ENCODE assay signal across 25 cellular contexts in genomic region chr10:87706731-87707130, GRCh38. TPM values are rescaled to one million over a fixed set of nuclear protein-coding genes. Genes with fewer than 3 reads are reported as not detected.
A peak's percentile ranks its signal among the peaks of the same experiment; 100 is the strongest.
DNase-seq lines count a peak whose midpoint lies in the region; ATAC-seq and TF ChIP-seq lines count a peak whose summit lies in the region.
"Had no signal": no experiment of that assay in that cellular context is flagged by ENCODE, and none has a peak within 500 bp of the region (broad histone marks: within the 10 kb centered on the region; RNA-seq: fewer than 3 reads in every experiment).

No MANE protein-coding gene starts in this region.

- H3K4me3 ChIP-seq in fibroblast of lung (replicated peaks in 1 of 4; ENCODE audit: control extremely low read depth in 1 of 4, insufficient read depth in 1 of 4, low read depth in 3 of 4, low read length in 4 of 4): no peak overlapping the region
- H3K4me3 ChIP-seq in thyroid gland (replicated peaks in 1 of 3): no peak overlapping the region
- H3K4me3 ChIP-seq: SJSA1 had no signal

- TF ChIP-seq CTCF in fibroblast of lung (conservative IDR thresholded peaks at IDR 0.05 in 1 of 2, IDR thresholded peaks at IDR 0.05 in 1 of 2; ENCODE audit: low read depth in 1 of 2, low read length in 2 of 2): no peak
- TF ChIP-seq CTCF in thyroid gland (IDR thresholded peaks at IDR 0.05): no peak

- H3K4me1 Mint-ChIP-seq in T-helper 17 cell: no peaks in the 10 kb centered on the region
- H3K4me1 Mint-ChIP-seq in natural killer cell treated with Interleukin-12 subunit alpha and Interleukin-12 subunit beta and Interleukin-15 and Interleukin-18, amount 100 ng/mL, for 72 hours (ENCODE audit: low read depth in 2 of 2): no peaks in the 10 kb centered on the region
- H3K4me1 Mint-ChIP-seq: brain; CD14-positive monocyte; natural killer cell; stimulated activated effector memory CD8-positive, alpha-beta T cell treated with anti-CD3 and anti-CD28 coated beads, Interleukin-12 subunit alpha, Interleukin-12 subunit beta, amount 100 ng/mL, for 72 hours; T-cell had no signal

- no peaks in the 10 kb centered on the region for H3K9me3 Mint-ChIP-seq in natural killer cell treated with Interleukin-12 subunit alpha and Interleukin-12 subunit beta and Interleukin-15 and Interleukin-18, amount 100 ng/mL, for 72 hours
- H3K9me3 Mint-ChIP-seq: activated T-cell treated with anti-CD3 and anti-CD28 coated beads, Interleukin-2, amount 50 U/mL, for 72 hours; brain; CD14-positive monocyte; natural killer cell; stimulated activated effector memory CD8-positive, alpha-beta T cell treated with anti-CD3 and anti-CD28 coated beads, Interleukin-12 subunit alpha, Interleukin-12 subunit beta, amount 100 ng/mL, for 72 hours; T-cell; type B pancreatic cell had no signal

- DNase-seq in DMS 273 (lab: John Stamatoyannopoulos, UW; ENCODE audit: unreplicated experiment) (peak; percentile 5), DMS 273 treated with DMSO at 0.1 percent for 48 hours (lab: John Stamatoyannopoulos, UW) (no peak), T-helper 17 cell (no peak), fibroblast of lung (ENCODE audit: low read depth in 2 of 2) (peak; percentile 18 to 64), thyroid gland (peak; percentile 29 to 58), NCI-H2029 (lab: John Stamatoyannopoulos, UW) (no peak), D341Med (ENCODE audit: low spot score) (no peak)
- no peak for DNase-seq in natural killer cell treated with Interleukin-12 subunit alpha and Interleukin-12 subunit beta and Interleukin-15 and Interleukin-18, amount 100 ng/mL, for 72 hours (ENCODE audit: low spot score)
- DNase-seq: activated CD4-positive, alpha-beta T cell treated with anti-CD3 and anti-CD28 coated beads, Interleukin-2, amount 50 U/mL, for 48 hours; activated T-cell treated with anti-CD3 and anti-CD28 coated beads, Interleukin-2, amount 50 U/mL, for 72 hours; Caco-2; cerebellar nuclear complex; DND-41; glutamatergic neuron; natural killer cell; NCI-H1694; occipital lobe; RPMI8226; T-cell had no signal

- ATAC-seq in T-helper 17 cell: no peak
- ATAC-seq in natural killer cell treated with Interleukin-12 subunit alpha and Interleukin-12 subunit beta and Interleukin-15 and Interleukin-18, amount 100 ng/mL, for 72 hours: no peak
- ATAC-seq: activated T-cell treated with anti-CD3 and anti-CD28 coated beads, Interleukin-2, amount 50 U/mL, for 72 hours; natural killer cell; stimulated activated effector memory CD8-positive, alpha-beta T cell treated with anti-CD3 and anti-CD28 coated beads, Interleukin-12 subunit alpha, Interleukin-12 subunit beta, amount 100 ng/mL, for 72 hours; T-cell had no signal

- peak overlapping the region; percentile 27 for H3K27ac Mint-ChIP-seq in T-helper 17 cell
- no peak overlapping the region for H3K27ac Mint-ChIP-seq in natural killer cell treated with Interleukin-12 subunit alpha and Interleukin-12 subunit beta and Interleukin-15 and Interleukin-18, amount 100 ng/mL, for 72 hours
- H3K27ac Mint-ChIP-seq: activated T-cell treated with anti-CD3 and anti-CD28 coated beads, Interleukin-2, amount 50 U/mL, for 72 hours; brain; natural killer cell; stimulated activated effector memory CD8-positive, alpha-beta T cell treated with anti-CD3 and anti-CD28 coated beads, Interleukin-12 subunit alpha, Interleukin-12 subunit beta, amount 100 ng/mL, for 72 hours; T-cell; type B pancreatic cell had no signal

- no peaks in the 10 kb centered on the region for H3K79me2 ChIP-seq in fibroblast of lung (ENCODE audit: control insufficient read depth, insufficient read depth, low read length)

- no peaks in the 10 kb centered on the region for H4K20me1 ChIP-seq in fibroblast of lung (ENCODE audit: control insufficient read depth, extremely low read depth, insufficient read depth, low read length)

- no peak for TF ChIP-seq POLR2A in thyroid gland (IDR thresholded peaks at IDR 0.05)

- no peak overlapping the region for H2AFZ ChIP-seq in fibroblast of lung (ENCODE audit: low read length)

- 61 to 78% methylated on average over 4 of the region's 4 CpGs for WGBS in thyroid gland, 2 donors

- H3K36me3 ChIP-seq in fibroblast of lung (ENCODE audit: control insufficient read depth, insufficient read depth, low read length) (peaks cover 6% of the 10 kb centered on the region), thyroid gland (no peaks in the 10 kb centered on the region)

- H3K27ac ChIP-seq in fibroblast of lung (ENCODE audit: insufficient read depth, low read length): no peak overlapping the region
- H3K27ac ChIP-seq in thyroid gland: no peak overlapping the region
- H3K27ac ChIP-seq: 22Rv1, SJSA1 had no signal

- H3K9me3 ChIP-seq in T-helper 17 cell (ENCODE audit: control insufficient read depth, low read length, poor library complexity, severe bottlenecking) (no peaks in the 10 kb centered on the region), fibroblast of lung (ENCODE audit: control insufficient read depth, insufficient read depth, low read depth, low read length) (no peaks in the 10 kb centered on the region), thyroid gland (no peaks in the 10 kb centered on the region)
- H3K9me3 ChIP-seq: Caco-2, SJSA1 had no signal

- H3K4me3 Mint-ChIP-seq in T-helper 17 cell: no peak overlapping the region
- H3K4me3 Mint-ChIP-seq in natural killer cell treated with Interleukin-12 subunit alpha and Interleukin-12 subunit beta and Interleukin-15 and Interleukin-18, amount 100 ng/mL, for 72 hours: no peak overlapping the region
- H3K4me3 Mint-ChIP-seq: activated T-cell treated with anti-CD3 and anti-CD28 coated beads, Interleukin-2, amount 50 U/mL, for 72 hours; brain; CD14-positive monocyte; natural killer cell; stimulated activated effector memory CD8-positive, alpha-beta T cell treated with anti-CD3 and anti-CD28 coated beads, Interleukin-12 subunit alpha, Interleukin-12 subunit beta, amount 100 ng/mL, for 72 hours; T-cell; type B pancreatic cell had no signal

- H3K4me2 ChIP-seq in fibroblast of lung (ENCODE audit: extremely low read depth, insufficient read depth, low read length): no peak overlapping the region

- no peak overlapping the region for H3K9ac ChIP-seq in fibroblast of lung (ENCODE audit: insufficient read depth, low read length)

- H3K4me1 ChIP-seq in fibroblast of lung (ENCODE audit: control insufficient read depth, extremely low read depth, insufficient read depth, low read length) (peaks cover 3% of the 10 kb centered on the region), thyroid gland (no peaks in the 10 kb centered on the region)

- intact Hi-C loops in thyroid gland (cut with DNase I): no loop called here

- H3K36me3 Mint-ChIP-seq in T-helper 17 cell (ENCODE audit: low read depth): peaks cover 2% of the 10 kb centered on the region
- H3K36me3 Mint-ChIP-seq in natural killer cell treated with Interleukin-12 subunit alpha and Interleukin-12 subunit beta and Interleukin-15 and Interleukin-18, amount 100 ng/mL, for 72 hours: no peaks in the 10 kb centered on the region
- H3K36me3 Mint-ChIP-seq: brain; CD14-positive monocyte; natural killer cell; stimulated activated effector memory CD8-positive, alpha-beta T cell treated with anti-CD3 and anti-CD28 coated beads, Interleukin-12 subunit alpha, Interleukin-12 subunit beta, amount 100 ng/mL, for 72 hours; T-cell; type B pancreatic cell had no signal

- H3K27me3 ChIP-seq in fibroblast of lung (ENCODE audit: control insufficient read depth, insufficient read depth, low read length) (no peaks in the 10 kb centered on the region), thyroid gland (no peaks in the 10 kb centered on the region)
- H3K27me3 ChIP-seq: SJSA1 had no signal

- H3K27me3 Mint-ChIP-seq in T-helper 17 cell: peaks cover 41% of the 10 kb centered on the region
- H3K27me3 Mint-ChIP-seq in natural killer cell treated with Interleukin-12 subunit alpha and Interleukin-12 subunit beta and Interleukin-15 and Interleukin-18, amount 100 ng/mL, for 72 hours: peaks cover 5% of the 10 kb centered on the region in 2 donors
- H3K27me3 Mint-ChIP-seq: brain, type B pancreatic cell had no signal

RNA-seq across cellular contexts. Expression of gene PAPSS2, which starts 47.1 kb away (rescaled TPM):
- total RNA-seq in T-helper 17 cell (1 to 10 TPM in 1 of 2 donors, under 1 TPM in 1; 0.55 to 1.3 TPM), fibroblast of lung (51.1 and 102 TPM in 2 replicates), thyroid gland (10 to 100 TPM; 25.5 to 32.1 (median 28.8) TPM)
- polyA plus RNA-seq in fibroblast of lung: 175 and 286 TPM in 2 replicates
- polyA plus RNA-seq in fibroblast of lung (2012): 146 and 218 TPM in 2 replicates
- polyA minus RNA-seq in fibroblast of lung (ENCODE audit: low replicate concordance): 120 and 153 TPM in 2 replicates
- 1 to 10 TPM in 1 of 2 donors, under 1 TPM in 1; 0.19 to 2.6 TPM for total RNA-seq in natural killer cell treated with Interleukin-12 subunit alpha and Interleukin-12 subunit beta and Interleukin-15 and Interleukin-18, amount 100 ng/mL, for 72 hours

Comparison
In these comparisons a context has a peak if more than half of its experiments do, and no peak if none do; other contexts are left out.
1. DNase-seq: peak in DMS 273 (single experiment), fibroblast of lung (2 of 2) and thyroid gland (2 of 2); none in DMS 273 treated with DMSO at 0.1 percent for 48 hours (single experiment), T-helper 17 cell (0 of 3), NCI-H2029 (single experiment), D341Med (single experiment) and natural killer cell treated with Interleukin-12 subunit alpha and Interleukin-12 subunit beta and Interleukin-15 and Interleukin-18, amount 100 ng/mL, for 72 hours (single experiment).
2. RNA of gene PAPSS2, which starts 47.1 kb away (total RNA-seq): 51.1 to 102 TPM in fibroblast of lung and 25.5 to 32.1 TPM in thyroid gland; 0.19 to 2.6 TPM in natural killer cell treated with Interleukin-12 subunit alpha and Interleukin-12 subunit beta and Interleukin-15 and Interleukin-18, amount 100 ng/mL, for 72 hours and 0.55 to 1.3 TPM in T-helper 17 cell; every median in the first group is over 4 times any median in the second.